Comparison of ENCODE assay signal across 12 cellular contexts in the genomic region with DNA sequence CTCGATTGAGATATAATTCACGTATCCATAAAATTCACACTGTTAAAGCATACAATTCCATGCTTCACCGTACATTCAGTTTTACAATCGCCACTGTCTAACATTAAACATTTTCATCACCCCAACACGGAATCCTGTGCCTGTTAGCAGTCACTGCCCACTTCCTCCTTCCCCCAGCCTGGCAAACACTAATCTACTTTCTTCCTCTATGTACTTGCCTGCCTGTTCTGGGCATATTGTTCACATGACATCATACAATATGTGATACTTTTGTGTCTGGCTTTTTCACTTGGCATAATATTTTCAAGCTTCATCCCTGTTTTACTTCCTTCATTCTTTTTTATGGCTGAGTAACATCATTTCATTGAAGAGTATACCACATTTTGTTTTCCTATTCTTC.
DNase-seq lines count a peak whose midpoint lies in the region; ATAC-seq and TF ChIP-seq lines count a peak whose summit lies in the region.
"Had no signal": no experiment of that assay in that cellular context is flagged by ENCODE, and none has a peak within 500 bp of the region (broad histone marks: within the 10 kb centered on the region; RNA-seq: fewer than 3 reads in every experiment).

No MANE protein-coding gene starts in this region.

- TF ChIP-seq POLR2A in body of pancreas (IDR thresholded peaks at IDR 0.05) (no peak), ovary (IDR thresholded peaks at IDR 0.05) (no peak)

- H3K4me1 ChIP-seq in body of pancreas (no peaks in the 10 kb centered on the region), ovary (ENCODE audit: insufficient read depth) (peaks cover 4% of the 10 kb centered on the region)

- POLR2A ChIA-PET in MCF 10A (lab: Yijun Ruan, JAX) = no interaction called here

- no peaks in the 10 kb centered on the region for H3K27me3 ChIP-seq in body of pancreas
- H3K27me3 ChIP-seq in WERI-Rb-1 (ENCODE audit: insufficient read depth, low read depth, severe bottlenecking) = no peaks in the 10 kb centered on the region
- no peaks in the 10 kb centered on the region for H3K27me3 ChIP-seq in ovary
- H3K27me3 ChIP-seq: neutrophil had no signal

- intact Hi-C loops in body of pancreas (cut with DNase I) = no loop called here
- intact Hi-C loops in MCF 10A (cut with micrococcal nuclease) = no loop called here
- intact Hi-C loops in ovary (cut with DNase I) = no loop called here

- CTCF ChIA-PET in MCF 10A (lab: Yijun Ruan, JAX) = no interaction called here

- no peaks in the 10 kb centered on the region for H3K36me3 Mint-ChIP-seq in MCF 10A (ENCODE audit: insufficient read depth, unreplicated experiment)

- ATAC-seq in body of pancreas = peak; percentile 35
- ATAC-seq: K562 had no signal

- no peaks in the 10 kb centered on the region for H3K9me3 ChIP-seq in body of pancreas
- H3K9me3 ChIP-seq in WERI-Rb-1 (ENCODE audit: severe bottlenecking) = no peaks in the 10 kb centered on the region
- H3K9me3 ChIP-seq in ovary = no peaks in the 10 kb centered on the region
- H3K9me3 ChIP-seq: neutrophil had no signal

- H3K27ac ChIP-seq in body of pancreas (peak overlapping the region in 1 of 4 donors; percentile 3), WERI-Rb-1 (no peak overlapping the region), ovary (no peak overlapping the region)
- H3K27ac ChIP-seq: neutrophil had no signal

- DNase-seq in EH (ENCODE audit: low read depth) (peak; percentile 14), body of pancreas (no peak), kidney tubule cell (ENCODE audit: low spot score) (peak; percentile 73), WERI-Rb-1 (no peak), MCF 10A (ENCODE audit: unreplicated experiment) (no peak), NCI-H2029 (lab: John Stamatoyannopoulos, UW) (no peak), ovary (no peak)
- peak; percentile 6 for DNase-seq in Jurkat, Clone E6-1 (ENCODE audit: low read depth, low spot score)
- DNase-seq: NCI-H526 had no signal

- H3K9me3 Mint-ChIP-seq in MCF 10A (ENCODE audit: unreplicated experiment) = no peaks in the 10 kb centered on the region
- H3K9me3 Mint-ChIP-seq: T-helper 1 cell treated with Interleukin-12 subunit alpha and Interleukin-12 subunit beta and Interleukin-4 antibody, amounts not matched to agents 30 μg/mL and 1 μg/mL, for 36 hours had no signal

- H3K27me3 Mint-ChIP-seq in MCF 10A (ENCODE audit: insufficient read depth, unreplicated experiment) = no peaks in the 10 kb centered on the region

- no peak overlapping the region for H3K27ac Mint-ChIP-seq in MCF 10A (ENCODE audit: low read depth, unreplicated experiment)
- H3K27ac Mint-ChIP-seq: T-helper 1 cell treated with Interleukin-12 subunit alpha and Interleukin-12 subunit beta and Interleukin-4 antibody, amounts not matched to agents 30 μg/mL and 1 μg/mL, for 36 hours had no signal

- no TSS peak for BruUV-seq in MCF 10A (replicated peaks; lab: Mats Ljungman, UMichigan)

- TF ChIP-seq CTCF in body of pancreas (IDR thresholded peaks at IDR 0.05) (no peak), WERI-Rb-1 (IDR thresholded peaks at IDR 0.05; ENCODE audit: low read depth, low read length) (no peak), MCF 10A (IDR thresholded peaks at IDR 0.05; ENCODE audit: unreplicated experiment) (no peak), ovary (IDR thresholded peaks at IDR 0.05) (no peak)

- H3K4me1 Mint-ChIP-seq in MCF 10A (ENCODE audit: insufficient read depth, unreplicated experiment) = no peaks in the 10 kb centered on the region

- 48 to 63% methylated on average over 5 of the region's 5 CpGs for WGBS in body of pancreas, 2 donors
- 69 to 77% (median 76%) methylated on average over 5 of the region's 5 CpGs for WGBS in ovary, 3 donors

- H3K4me3 Mint-ChIP-seq in MCF 10A (ENCODE audit: unreplicated experiment) = no peak overlapping the region
- H3K4me3 Mint-ChIP-seq: T-helper 1 cell treated with Interleukin-12 subunit alpha and Interleukin-12 subunit beta and Interleukin-4 antibody, amounts not matched to agents 30 μg/mL and 1 μg/mL, for 36 hours had no signal

- no peak for TF ChIP-seq EP300 in ovary (IDR thresholded peaks at IDR 0.05)

- H3K4me3 ChIP-seq in Jurkat, Clone E6-1 (ENCODE audit: low read length) = no peak overlapping the region
- H3K4me3 ChIP-seq in body of pancreas (no peak overlapping the region), WERI-Rb-1 (ENCODE audit: low read depth, low read length) (no peak overlapping the region), ovary (no peak overlapping the region)
- H3K4me3 ChIP-seq: K562 had no signal

- no peaks in the 10 kb centered on the region for H3K36me3 ChIP-seq in body of pancreas (replicated peaks in 1 of 2; ENCODE audit: insufficient read depth in 1 of 2, low read depth in 2 of 2)
- H3K36me3 ChIP-seq in WERI-Rb-1 = no peaks in the 10 kb centered on the region
- H3K36me3 ChIP-seq in ovary = no peaks in the 10 kb centered on the region
- H3K36me3 ChIP-seq: neutrophil had no signal

Comparison
In these comparisons a context has a peak if more than half of its experiments do, and no peak if none do; other contexts are left out.
1. DNase-seq: peak in EH (single experiment), Jurkat, Clone E6-1 (single experiment) and kidney tubule cell (single experiment); none in body of pancreas (0 of 4), WERI-Rb-1 (single experiment), MCF 10A (single experiment), NCI-H2029 (single experiment) and ovary (0 of 5).